8 cellular contexts compared by ENCODE assay signal in the genomic region with DNA sequence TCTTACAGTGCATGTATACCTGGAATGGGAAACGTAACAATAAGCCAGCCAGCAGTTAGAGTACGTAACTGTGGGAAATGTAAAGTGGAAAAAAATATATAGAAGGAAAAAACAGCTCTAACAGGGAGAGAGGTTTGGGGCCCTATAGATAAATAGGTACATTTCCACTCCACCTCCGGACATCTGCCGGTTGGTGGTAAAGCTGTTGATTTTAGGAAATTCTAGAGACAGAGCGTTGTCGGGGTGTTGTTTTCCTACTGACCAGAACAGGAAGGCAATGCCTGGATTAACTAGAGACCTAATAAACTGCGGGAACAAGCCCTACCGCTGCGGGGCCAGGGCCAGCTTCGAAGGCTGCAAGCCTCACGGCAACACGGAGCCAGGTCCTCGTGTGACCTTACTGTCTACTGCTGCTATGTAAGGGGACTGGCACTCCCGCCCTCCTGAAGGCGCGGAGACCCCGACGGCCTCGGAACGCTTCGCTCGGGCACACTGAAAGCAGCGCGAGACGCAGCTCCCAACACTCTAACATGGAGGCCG. TPM values are rescaled to one million over a fixed set of nuclear protein-coding genes. Genes with fewer than 3 reads are reported as not detected.
DNase-seq lines count a peak whose midpoint lies in the region; ATAC-seq and TF ChIP-seq lines count a peak whose summit lies in the region.

No MANE protein-coding gene starts in this region.

- peak; percentile 26 for ATAC-seq in HG03103 (IDR thresholded peaks at IDR 0.05; ENCODE audit: low read depth, unreplicated experiment)
- ATAC-seq in stimulated activated memory B cell treated with anti-CD40 and anti-IgM and Interleukin-4, amounts not matched to agents 10 μg/mL and 1 μg/mL and 100 μg/mL, for 72 hours, result no peak
- no peak for ATAC-seq in GM21447 (IDR thresholded peaks at IDR 0.05; ENCODE audit: unreplicated experiment)

- H3K56ac ChIP-seq in mesendoderm (ENCODE audit: low read length), result peak overlapping the region; percentile 98

- H3K4me2 ChIP-seq in SK-N-SH (peak overlapping the region; percentile 89), mesendoderm (ENCODE audit: low read length) (peak overlapping the region; percentile 78)

- no peak for TF ChIP-seq EP300 in SK-N-SH (IDR thresholded peaks at IDR 0.05; ENCODE audit: borderline replicate concordance in 1 of 2, low read depth in 1 of 2, low read length in 1 of 2)

- H3K4me3 ChIP-seq in SK-N-SH (ENCODE audit: low read depth in 2 of 2, low read length in 1 of 2) (peak overlapping the region; percentile 82 to 98), mesendoderm (ENCODE audit: low read length) (peak overlapping the region; percentile 66)

- H3K36me3 ChIP-seq in SK-N-SH (replicated peaks in 1 of 2; ENCODE audit: control insufficient read depth in 1 of 2, insufficient read depth in 2 of 2, low read length in 1 of 2), result peaks cover 28 to 30% of the 10 kb centered on the region in 2 experiments
- peaks cover 5% of the 10 kb centered on the region for H3K36me3 ChIP-seq in mesendoderm (ENCODE audit: control insufficient read depth, insufficient read depth, low read length)

- H3K27ac Mint-ChIP-seq in stimulated activated memory B cell treated with anti-CD40 and anti-IgM and Interleukin-4, amounts not matched to agents 10 μg/mL and 1 μg/mL and 100 μg/mL, for 72 hours, result peak overlapping the region; percentile 94

- H2BK15ac ChIP-seq in mesendoderm (replicated peaks; ENCODE audit: low read depth), result no peak overlapping the region

- H3K23ac ChIP-seq in mesendoderm (ENCODE audit: low read length), result peak overlapping the region; percentile 59

- CTCF ChIA-PET in SK-N-SH (lab: Yijun Ruan, JAX), result interaction anchor here (0.7 to 1.1 kb wide), 4 partner anchors 30 to 181 kb away, joined by 3 read pairs; no protein-coding TSS in a partner anchor

- POLR2A ChIA-PET in SK-N-SH (lab: Yijun Ruan, JAX), result interaction anchor here (1.4 to 1.8 kb wide), 4 partner anchors 36 to 231 kb away, joined by 3 to 7 read pairs (median 4); a partner anchor contains a TSS

- no peak overlapping the region for H2BK120ac ChIP-seq in mesendoderm (ENCODE audit: low read depth, low read length)

- peaks cover 26% of the 10 kb centered on the region for H3K4me1 Mint-ChIP-seq in stimulated activated memory B cell treated with anti-CD40 and anti-IgM and Interleukin-4, amounts not matched to agents 10 μg/mL and 1 μg/mL and 100 μg/mL, for 72 hours

- peaks cover 9% of the 10 kb centered on the region for H4K20me1 ChIP-seq in SK-N-SH (ENCODE audit: insufficient read depth)

- no peak for TF ChIP-seq CTCF in SK-N-SH (IDR thresholded peaks at IDR 0.05)

- 3% methylated on average over 12 of the region's 26 CpGs for WGBS in SK-N-SH (ENCODE audit: low lambda C conversion rate)
- no CpG with 5 or more reads among the region's 26 CpGs for WGBS in mesendoderm (ENCODE audit: extremely low coverage, insufficient coverage, low lambda C conversion rate)

- H3K79me1 ChIP-seq in mesendoderm (ENCODE audit: low read length), result peaks cover 8% of the 10 kb centered on the region

- peak overlapping the region; percentile 43 for H3K18ac ChIP-seq in mesendoderm (ENCODE audit: low read length)

- H3K27me3 Mint-ChIP-seq in stimulated activated memory B cell treated with anti-CD40 and anti-IgM and Interleukin-4, amounts not matched to agents 10 μg/mL and 1 μg/mL and 100 μg/mL, for 72 hours, result no peaks in the 10 kb centered on the region

- H3K9ac ChIP-seq in SK-N-SH (peak overlapping the region; percentile 93), mesendoderm (ENCODE audit: low read length) (peak overlapping the region; percentile 96)

- no peaks in the 10 kb centered on the region for H3K27me3 ChIP-seq in SK-N-SH (ENCODE audit: insufficient read depth)
- H3K27me3 ChIP-seq in mesendoderm (ENCODE audit: insufficient read depth, low read length, poor library complexity), result no peaks in the 10 kb centered on the region

- H3K79me2 ChIP-seq in SK-N-SH (ENCODE audit: insufficient read depth), result peaks cover 51% of the 10 kb centered on the region
- H3K79me2 ChIP-seq in mesendoderm (ENCODE audit: control insufficient read depth, insufficient read depth, low read length), result peaks cover 12% of the 10 kb centered on the region

- H2AFZ ChIP-seq in SK-N-SH (ENCODE audit: low read depth), result peak overlapping the region; percentile 67

- H3K9me3 ChIP-seq in SK-N-SH, result no peaks in the 10 kb centered on the region

- H3K9me3 Mint-ChIP-seq in stimulated activated memory B cell treated with anti-CD40 and anti-IgM and Interleukin-4, amounts not matched to agents 10 μg/mL and 1 μg/mL and 100 μg/mL, for 72 hours, result no peaks in the 10 kb centered on the region

- peaks cover 34% of the 10 kb centered on the region for H3F3A ChIP-seq in SK-N-SH (replicated peaks; ENCODE audit: insufficient read depth)

- H3K9me2 ChIP-seq in SK-N-SH, result no peaks in the 10 kb centered on the region

- no peak overlapping the region for H2AK5ac ChIP-seq in mesendoderm (ENCODE audit: low read length)

- no peak overlapping the region for H4K5ac ChIP-seq in mesendoderm (ENCODE audit: low read length)

- peak overlapping the region; percentile 93 for H2BK5ac ChIP-seq in mesendoderm (ENCODE audit: low read length)

- no peak overlapping the region for H4K8ac ChIP-seq in mesendoderm (ENCODE audit: low read depth, low read length)

- H3K27ac ChIP-seq in SK-N-SH (ENCODE audit: low read depth in 2 of 2, low read length in 1 of 2) (peak overlapping the region; percentile 97 to 98), mesendoderm (ENCODE audit: low read depth, low read length) (peak overlapping the region; percentile 99)

- peaks cover 11 to 23% of the 10 kb centered on the region in 2 experiments for H3K4me1 ChIP-seq in SK-N-SH (ENCODE audit: control insufficient read depth in 1 of 2, insufficient read depth in 2 of 2, low read depth in 1 of 2, low read length in 1 of 2)
- H3K4me1 ChIP-seq in mesendoderm (ENCODE audit: control insufficient read depth, low read depth, low read length), result no peaks in the 10 kb centered on the region

- H3K4me3 Mint-ChIP-seq in stimulated activated memory B cell treated with anti-CD40 and anti-IgM and Interleukin-4, amounts not matched to agents 10 μg/mL and 1 μg/mL and 100 μg/mL, for 72 hours, result peak overlapping the region; percentile 93

- DNase-seq in COLO829 (ENCODE audit: low spot score) (peak; percentile 62), SK-N-SH (no peak), cerebellum (ENCODE audit: low spot score) (peak; percentile 57), mesendoderm (peak; percentile 92), HPDE6-E6E7 (ENCODE audit: extremely low spot score) (no peak)

- peak overlapping the region; percentile 82 for H3K4ac ChIP-seq in mesendoderm (ENCODE audit: low read depth, low read length)

- H3K36me3 Mint-ChIP-seq in stimulated activated memory B cell treated with anti-CD40 and anti-IgM and Interleukin-4, amounts not matched to agents 10 μg/mL and 1 μg/mL and 100 μg/mL, for 72 hours, result peaks cover 8% of the 10 kb centered on the region

- TF ChIP-seq RAD21 in SK-N-SH (IDR thresholded peaks at IDR 0.05; ENCODE audit: low read length), result no peak

TF ChIP-seq in SK-N-SH, 30 proteins besides CTCF, POLR2A, EP300 and RAD21:
- TF ChIP-seq, protein P1, sequence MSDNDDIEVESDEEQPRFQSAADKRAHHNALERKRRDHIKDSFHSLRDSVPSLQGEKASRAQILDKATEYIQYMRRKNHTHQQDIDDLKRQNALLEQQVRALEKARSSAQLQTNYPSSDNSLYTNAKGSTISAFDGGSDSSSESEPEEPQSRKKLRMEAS (IDR thresholded peaks at IDR 0.05; ENCODE audit: low read depth), result peak; percentile 82
- TF ChIP-seq ELF1 (IDR thresholded peaks at IDR 0.05), result no peak
- no peak for TF ChIP-seq JUND (IDR thresholded peaks at IDR 0.05)
- TF ChIP-seq SIN3A (IDR thresholded peaks at IDR 0.05; ENCODE audit: borderline replicate concordance, low read depth, low read length), result no peak
- TF ChIP-seq POLR2AphosphoS5 (IDR thresholded peaks at IDR 0.05; ENCODE audit: low read depth, low read length), result peak; percentile 5; the same call in 1 of the 2 replicates

RNA-seq across cellular contexts. Expression of a gene that starts 0.8 kb away (rescaled TPM):
- polyA plus RNA-seq in SK-N-SH (2012; rRNA removed), result 8.3 and 10.6 TPM in 2 replicates
- polyA plus RNA-seq in SK-N-SH (2012; cell fraction: cytosol; rRNA removed), result 9.4 and 10.1 TPM in 2 replicates
- polyA plus RNA-seq in SK-N-SH (2012; cell fraction: nucleus; rRNA removed), result 6.2 and 12.3 TPM in 2 replicates
- 18.4 TPM for total RNA-seq in cerebellum
- 12.5 TPM for polyA plus RNA-seq in mesendoderm (2013, experiment 1 of 2)
- polyA plus RNA-seq in mesendoderm (2013, experiment 2 of 2), result 12.1 TPM

Comparison
In these comparisons a context has a peak if more than half of its experiments do, and no peak if none do; other contexts are left out.
1. DNase-seq: peak in COLO829 (single experiment), cerebellum (single experiment) and mesendoderm (single experiment); none in SK-N-SH (single experiment) and HPDE6-E6E7 (single experiment).